In the genomic region with DNA sequence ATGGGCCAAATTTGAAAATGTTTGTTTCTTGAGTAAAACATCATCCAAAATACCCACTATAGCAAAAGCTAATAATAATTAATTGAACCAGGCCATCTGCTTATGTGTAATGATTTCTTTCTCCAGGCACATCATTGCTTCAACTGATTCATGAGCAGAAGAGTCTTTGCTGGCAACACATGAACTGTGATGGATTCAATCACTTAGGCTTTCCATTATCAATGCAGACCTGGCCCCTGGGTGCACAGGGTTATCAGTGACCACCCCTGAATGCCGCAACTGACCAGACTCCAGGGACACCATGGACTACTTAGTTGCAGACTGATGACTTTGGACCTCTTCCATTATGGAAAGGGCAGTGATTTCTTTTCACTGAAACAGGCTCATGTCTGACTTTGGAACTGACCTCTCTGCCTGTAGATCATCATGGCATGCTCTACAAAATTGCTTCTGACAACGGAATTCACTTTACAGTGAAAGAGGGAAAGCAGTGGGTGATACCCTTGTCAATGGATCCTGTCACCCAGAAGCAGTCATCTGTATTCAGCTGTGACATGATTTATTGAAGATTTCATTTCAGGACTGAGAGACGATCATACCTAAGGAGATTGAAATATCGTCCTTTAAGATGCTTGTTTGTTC, we compare ENCODE assay signal across 24 cellular contexts.
DNase-seq lines count a peak whose midpoint lies in the region; ATAC-seq and TF ChIP-seq lines count a peak whose summit lies in the region.
"Had no signal": no experiment of that assay in that cellular context is flagged by ENCODE, and none has a peak within 500 bp of the region (broad histone marks: within the 10 kb centered on the region; RNA-seq: fewer than 3 reads in every experiment).

No MANE protein-coding gene starts in this region.

- H3K36me3 Mint-ChIP-seq in stimulated activated naive B cell treated with anti-CD40 and anti-IgM and Interleukin-4, amounts not matched to agents 10 μg/mL and 1 μg/mL and 100 μg/mL, for 72 hours: peaks cover 29 to 48% of the 10 kb centered on the region in 2 donors

- H3K27ac Mint-ChIP-seq in stimulated activated naive B cell treated with anti-CD40 and anti-IgM and Interleukin-4, amounts not matched to agents 10 μg/mL and 1 μg/mL and 100 μg/mL, for 72 hours: peak overlapping the region; percentile 42
- H3K27ac Mint-ChIP-seq: CD14-positive monocyte; CD4-positive, alpha-beta memory T cell; CD4-positive, CD25-positive, alpha-beta regulatory T cell; CD8-positive, alpha-beta memory T cell had no signal

- peaks cover 0 to 25% (median 0%) of the 10 kb centered on the region in 3 donors for H3K36me3 ChIP-seq in tibial nerve
- no peaks in the 10 kb centered on the region for H3K36me3 ChIP-seq in colonic mucosa
- H3K36me3 ChIP-seq: BE2C had no signal

- H3K4me3 ChIP-seq in tibial nerve: no peak overlapping the region
- no peak overlapping the region for H3K4me3 ChIP-seq in colonic mucosa
- H3K4me3 ChIP-seq: BLaER1, GM12878 had no signal

- peak; percentile 97 for DNase-seq in SK-N-DZ (ENCODE audit: low spot score)
- no peak for DNase-seq in stimulated activated naive B cell treated with anti-CD40 and anti-IgM and Interleukin-4, amounts not matched to agents 10 μg/mL and 1 μg/mL and 100 μg/mL, for 72 hours
- no peak for DNase-seq in tibial nerve (ENCODE audit: low spot score in 2 of 2)
- no peak for DNase-seq in NCI-H748 (lab: John Stamatoyannopoulos, UW; ENCODE audit: unreplicated experiment)
- no peak for DNase-seq in colonic mucosa
- DNase-seq: 8988T; ACHN; BE2C; C1 segment of cervical spinal cord; CD4-positive, alpha-beta memory T cell; CD4-positive, CD25-positive, alpha-beta regulatory T cell; CD8-positive, alpha-beta memory T cell; COR-L47; DMS 273 treated with DMSO at 0.1 percent for 48 hours; DMS153; DMS53; DMS79; DND-41; EL; GDM1 had no signal

- H3K27me3 ChIP-seq in tibial nerve (no peaks in the 10 kb centered on the region), colonic mucosa (no peaks in the 10 kb centered on the region)
- H3K27me3 ChIP-seq: BE2C, BLaER1 had no signal

- H3K27me3 Mint-ChIP-seq in stimulated activated naive B cell treated with anti-CD40 and anti-IgM and Interleukin-4, amounts not matched to agents 10 μg/mL and 1 μg/mL and 100 μg/mL, for 72 hours: peaks cover 21 to 25% of the 10 kb centered on the region in 2 donors
- H3K27me3 Mint-ChIP-seq: CD4-positive, CD25-positive, alpha-beta regulatory T cell had no signal

- no peaks in the 10 kb centered on the region for H3K9me3 Mint-ChIP-seq in stimulated activated naive B cell treated with anti-CD40 and anti-IgM and Interleukin-4, amounts not matched to agents 10 μg/mL and 1 μg/mL and 100 μg/mL, for 72 hours
- H3K9me3 Mint-ChIP-seq: CD4-positive, alpha-beta memory T cell; CD8-positive, alpha-beta memory T cell had no signal

- no peak overlapping the region for H3K4me3 Mint-ChIP-seq in stimulated activated naive B cell treated with anti-CD40 and anti-IgM and Interleukin-4, amounts not matched to agents 10 μg/mL and 1 μg/mL and 100 μg/mL, for 72 hours
- H3K4me3 Mint-ChIP-seq: CD14-positive monocyte; CD4-positive, CD25-positive, alpha-beta regulatory T cell; CD8-positive, alpha-beta memory T cell had no signal

- TF ChIP-seq POLR2A in tibial nerve (IDR thresholded peaks at IDR 0.05): no peak

- TF ChIP-seq CTCF in tibial nerve (IDR thresholded peaks at IDR 0.05) (no peak), colonic mucosa (IDR thresholded peaks at IDR 0.05) (no peak)

- TF ChIP-seq EP300 in tibial nerve (IDR thresholded peaks at IDR 0.05): no peak

- no peaks in the 10 kb centered on the region for H3K4me1 ChIP-seq in tibial nerve
- H3K4me1 ChIP-seq in colonic mucosa: no peaks in the 10 kb centered on the region
- H3K4me1 ChIP-seq: BLaER1 had no signal

- H3K27ac ChIP-seq in tibial nerve (no peak overlapping the region), colonic mucosa (no peak overlapping the region)
- H3K27ac ChIP-seq: BLaER1 had no signal

- peak; percentile 80 for ATAC-seq in SK-N-SH treated with all-trans-retinoic acid at 6 μM for 48 hours
- no peak for ATAC-seq in stimulated activated naive B cell treated with anti-CD40 and anti-IgM and Interleukin-4, amounts not matched to agents 10 μg/mL and 1 μg/mL and 100 μg/mL, for 72 hours (replicated peaks)
- ATAC-seq: GM12878 had no signal

- H3K9me3 ChIP-seq in tibial nerve (no peaks in the 10 kb centered on the region), colonic mucosa (no peaks in the 10 kb centered on the region)
- H3K9me3 ChIP-seq: BE2C had no signal

- no peak overlapping the region for H3K9ac ChIP-seq in colonic mucosa (ENCODE audit: low read depth in 2 of 2, low read length in 2 of 2)
- H3K9ac ChIP-seq: BLaER1 had no signal

- intact Hi-C loops in colonic mucosa (cut with DNase I): no loop called here

- H3K4me1 Mint-ChIP-seq in stimulated activated naive B cell treated with anti-CD40 and anti-IgM and Interleukin-4, amounts not matched to agents 10 μg/mL and 1 μg/mL and 100 μg/mL, for 72 hours: no peaks in the 10 kb centered on the region
- H3K4me1 Mint-ChIP-seq: CD4-positive, CD25-positive, alpha-beta regulatory T cell; CD8-positive, alpha-beta memory T cell had no signal

- 86 to 88% methylated on average over 4 of the region's 4 CpGs for WGBS in tibial nerve, 2 donors

TF ChIP-seq in SK-N-SH treated with all-trans-retinoic acid at 6 μM for 48 hours, 23 proteins besides CTCF, POLR2A, EP300 and RAD21:
- TF ChIP-seq CSDC2 (CRISPR knock-in tag; IDR thresholded peaks at IDR 0.05) (no peak), TOX (CRISPR knock-in tag; IDR thresholded peaks at IDR 0.05; ENCODE audit: borderline replicate concordance) (no peak), ISL1 (CRISPR knock-in tag; IDR thresholded peaks at IDR 0.05) (peak; percentile 84), TCF4 (CRISPR knock-in tag; IDR thresholded peaks at IDR 0.05; ENCODE audit: borderline replicate concordance) (0 out of 2 replicates have a peak, but pooled peaks have one; percentile 27), ZFP3 (CRISPR knock-in tag; IDR thresholded peaks at IDR 0.05) (0 out of 2 replicates have a peak, but pooled peaks have one; percentile 28), ZNF565 (CRISPR knock-in tag; conservative IDR thresholded peaks at IDR 0.05; ENCODE audit: low read depth) (no peak)
- TF ChIP-seq, protein P1, sequence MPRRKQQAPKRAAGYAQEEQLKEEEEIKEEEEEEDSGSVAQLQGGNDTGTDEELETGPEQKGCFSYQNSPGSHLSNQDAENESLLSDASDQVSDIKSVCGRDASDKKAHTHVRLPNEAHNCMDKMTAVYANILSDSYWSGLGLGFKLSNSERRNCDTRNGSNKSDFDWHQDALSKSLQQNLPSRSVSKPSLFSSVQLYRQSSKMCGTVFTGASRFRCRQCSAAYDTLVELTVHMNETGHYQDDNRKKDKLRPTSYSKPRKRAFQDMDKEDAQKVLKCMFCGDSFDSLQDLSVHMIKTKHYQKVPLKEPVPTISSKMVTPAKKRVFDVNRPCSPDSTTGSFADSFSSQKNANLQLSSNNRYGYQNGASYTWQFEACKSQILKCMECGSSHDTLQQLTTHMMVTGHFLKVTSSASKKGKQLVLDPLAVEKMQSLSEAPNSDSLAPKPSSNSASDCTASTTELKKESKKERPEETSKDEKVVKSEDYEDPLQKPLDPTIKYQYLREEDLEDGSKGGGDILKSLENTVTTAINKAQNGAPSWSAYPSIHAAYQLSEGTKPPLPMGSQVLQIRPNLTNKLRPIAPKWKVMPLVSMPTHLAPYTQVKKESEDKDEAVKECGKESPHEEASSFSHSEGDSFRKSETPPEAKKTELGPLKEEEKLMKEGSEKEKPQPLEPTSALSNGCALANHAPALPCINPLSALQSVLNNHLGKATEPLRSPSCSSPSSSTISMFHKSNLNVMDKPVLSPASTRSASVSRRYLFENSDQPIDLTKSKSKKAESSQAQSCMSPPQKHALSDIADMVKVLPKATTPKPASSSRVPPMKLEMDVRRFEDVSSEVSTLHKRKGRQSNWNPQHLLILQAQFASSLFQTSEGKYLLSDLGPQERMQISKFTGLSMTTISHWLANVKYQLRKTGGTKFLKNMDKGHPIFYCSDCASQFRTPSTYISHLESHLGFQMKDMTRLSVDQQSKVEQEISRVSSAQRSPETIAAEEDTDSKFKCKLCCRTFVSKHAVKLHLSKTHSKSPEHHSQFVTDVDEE (CRISPR knock-in tag; IDR thresholded peaks at IDR 0.05): peak; percentile 70; the same call in 1 of the 2 replicates
